21 cellular contexts compared by ENCODE assay signal in the genomic region with DNA sequence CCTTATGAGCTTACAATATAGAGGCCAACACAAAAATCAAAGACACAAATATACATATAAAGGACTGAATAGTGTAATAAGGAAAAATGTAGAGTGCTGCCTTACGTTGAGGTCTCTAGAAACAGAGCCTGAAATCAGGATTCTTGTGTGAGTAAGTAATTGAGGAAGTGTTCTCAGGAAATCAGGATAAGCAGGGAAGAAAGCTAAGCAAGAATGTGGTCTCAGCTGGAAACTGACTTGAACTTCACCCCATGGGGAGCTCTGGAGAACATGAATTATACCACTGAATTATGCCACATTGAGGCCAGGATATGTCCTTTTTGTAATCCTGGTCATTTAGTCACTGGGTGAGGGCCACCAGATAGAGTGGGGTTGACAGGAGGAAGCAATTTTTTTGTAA.
DNase-seq lines count a peak whose midpoint lies in the region; ATAC-seq and TF ChIP-seq lines count a peak whose summit lies in the region.
"Had no signal": no experiment of that assay in that cellular context is flagged by ENCODE, and none has a peak within 500 bp of the region (broad histone marks: within the 10 kb centered on the region; RNA-seq: fewer than 3 reads in every experiment).

No MANE protein-coding gene starts in this region.

- H3K27me3 ChIP-seq in HUES6 (ENCODE audit: control insufficient read depth, insufficient read depth, low read length) (no peaks in the 10 kb centered on the region), ascending aorta (no peaks in the 10 kb centered on the region)
- H3K27me3 ChIP-seq: BLaER1, Peyer's patch, SJCRH30 had no signal

- 0 out of 2 replicates have a peak overlapping the region, but pooled peaks have one; percentile 8 for H3K4me3 ChIP-seq in HUES6 (ENCODE audit: low read depth, low read length)
- H3K4me3 ChIP-seq in ascending aorta, result no peak overlapping the region
- H3K4me3 ChIP-seq: BLaER1, GM23248, Peyer's patch, SJCRH30 had no signal

- H3K9me3 ChIP-seq in HUES6 (ENCODE audit: control insufficient read depth, insufficient read depth, low read depth, low read length) (no peaks in the 10 kb centered on the region), ascending aorta (no peaks in the 10 kb centered on the region)
- H3K9me3 ChIP-seq: BLaER1, Peyer's patch, SJCRH30 had no signal

- peaks cover 27% of the 10 kb centered on the region for H3K4me1 ChIP-seq in HUES6 (ENCODE audit: control insufficient read depth, insufficient read depth, low read length)
- no peaks in the 10 kb centered on the region for H3K4me1 ChIP-seq in ascending aorta
- H3K4me1 ChIP-seq: BLaER1, Peyer's patch, SJCRH30 had no signal

- DNase-seq in dermis blood vessel endothelial cell, result peak; percentile 66
- DNase-seq in iPS-NIHi11 (ENCODE audit: low spot score), result peak; percentile 6
- DNase-seq in smooth muscle cell of the brain vasculature (ENCODE audit: low read depth, low spot score), result peak; percentile 31
- DNase-seq in activated naive CD4-positive, alpha-beta T cell treated with anti-CD3 and anti-CD28 coated beads, Interleukin-2, amount 50 U/mL, for 16 hours, result no peak
- DNase-seq in DMS53 (lab: John Stamatoyannopoulos, UW), result no peak
- DNase-seq in ascending aorta (ENCODE audit: low spot score in 2 of 2), result no peak
- DNase-seq: ACHN; CD4-positive, alpha-beta T cell; COR-L47; GM23248; NCI-H1105; NCI-H2081; NCI-H2171; NCI-H524 treated with DMSO at 0.1 percent for 48 hours; NCI-H82; Peyer's patch; SJCRH30 had no signal

- no peak for TF ChIP-seq CTCF in ascending aorta (IDR thresholded peaks at IDR 0.05)

- intact Hi-C loops in ascending aorta (cut with DNase I), result no loop called here

- no peak for ATAC-seq in HG03045 (IDR thresholded peaks at IDR 0.05; ENCODE audit: unreplicated experiment)

- H3K36me3 ChIP-seq in HUES6 (ENCODE audit: control insufficient read depth, insufficient read depth, low read length), result 0 out of 2 replicates have a peak, but pooled peaks cover 3% of the 10 kb centered on the region
- no peaks in the 10 kb centered on the region for H3K36me3 ChIP-seq in ascending aorta
- H3K36me3 ChIP-seq: BLaER1, Peyer's patch, SJCRH30 had no signal

- H3K9ac ChIP-seq in HUES6 (ENCODE audit: low read length), result no peak overlapping the region
- H3K9ac ChIP-seq: BLaER1, GM23248, KMS-11 had no signal

- H3K27ac ChIP-seq in HUES6 (ENCODE audit: low read depth, low read length) (no peak overlapping the region), ascending aorta (no peak overlapping the region)
- H3K27ac ChIP-seq: BLaER1, GM23248, KMS-11, Peyer's patch, SJCRH30 had no signal

Comparison
In these comparisons a context has a peak if more than half of its experiments do, and no peak if none do; other contexts are left out.
1. DNase-seq: peak in dermis blood vessel endothelial cell (single experiment), iPS-NIHi11 (single experiment) and smooth muscle cell of the brain vasculature (single experiment); none in activated naive CD4-positive, alpha-beta T cell treated with anti-CD3 and anti-CD28 coated beads, Interleukin-2, amount 50 U/mL, for 16 hours (single experiment), DMS53 (single experiment) and ascending aorta (0 of 2).